In genomic region chr12:2890001-2890387, GRCh38 we compare ENCODE assay signal across 9 cellular contexts. TPM values are rescaled to one million over a fixed set of nuclear protein-coding genes. Genes with fewer than 3 reads are reported as not detected.
DNase-seq lines count a peak whose midpoint lies in the region; ATAC-seq and TF ChIP-seq lines count a peak whose summit lies in the region.
"Had no signal": no experiment of that assay in that cellular context is flagged by ENCODE, and none has a peak within 500 bp of the region (broad histone marks: within the 10 kb centered on the region; RNA-seq: fewer than 3 reads in every experiment).

No MANE protein-coding gene starts in this region.

- H3K4me1 Mint-ChIP-seq in activated CD4-positive, alpha-beta T cell treated with anti-CD3 and anti-CD28 coated beads for 36 hours, result peaks cover 25% of the 10 kb centered on the region

- H3K4me3 ChIP-seq in adipocyte (ENCODE audit: low read length) (peak overlapping the region; percentile 91), kidney epithelial cell (ENCODE audit: low read depth, low read length) (peak overlapping the region; percentile 98)

- H3K4me1 ChIP-seq in adipocyte (ENCODE audit: control insufficient read depth, insufficient read depth, low read length), result peaks cover 35% of the 10 kb centered on the region

- H3K9me3 Mint-ChIP-seq in activated CD4-positive, alpha-beta T cell treated with anti-CD3 and anti-CD28 coated beads for 36 hours (ENCODE audit: low read depth), result no peaks in the 10 kb centered on the region

- H3K36me3 ChIP-seq in adipocyte (ENCODE audit: control insufficient read depth, insufficient read depth, low read length, severe bottlenecking), result no peaks in the 10 kb centered on the region
- H3K36me3 ChIP-seq in kidney epithelial cell (ENCODE audit: control insufficient read depth, insufficient read depth, low read length), result no peaks in the 10 kb centered on the region

- POLR2A ChIA-PET in activated CD4-positive, alpha-beta T cell treated with anti-CD3 and anti-CD28 coated beads for 36 hours (lab: Charles Lee), result interaction anchor here (1.6 kb wide), 1 partner anchor 12 kb away, joined by 9 read pairs; the partner anchor contains the start of genes FOXM1 and RHNO1

- H3K27ac Mint-ChIP-seq in activated CD4-positive, alpha-beta T cell treated with anti-CD3 and anti-CD28 coated beads for 36 hours, result peak overlapping the region; percentile 79

- intact Hi-C loops in activated CD4-positive, alpha-beta T cell treated with anti-CD3 and anti-CD28 coated beads for 36 hours (cut with DNase I, micrococcal nuclease), result loop anchor here (1.0 to 2.0 kb wide), 9 partner anchors 13 to 199 kb away; partner anchors contain the start of genes FOXM1 (in 2 of the 2), ITFG2 (in 2 of the 2), RHNO1 (in 2 of the 2) and FKBP4 (in 1 of the 2)

- ATAC-seq in activated CD4-positive, alpha-beta T cell treated with anti-CD3 and anti-CD28 coated beads for 36 hours, result peak; percentile 4

- H3K27ac ChIP-seq in temporal lobe (ENCODE audit: low read depth, low read length), result peak overlapping the region; percentile 84

- peak overlapping the region; percentile 85 for H3K4me3 Mint-ChIP-seq in activated CD4-positive, alpha-beta T cell treated with anti-CD3 and anti-CD28 coated beads for 36 hours

- no peaks in the 10 kb centered on the region for H3K27me3 Mint-ChIP-seq in activated CD4-positive, alpha-beta T cell treated with anti-CD3 and anti-CD28 coated beads for 36 hours

- TF ChIP-seq CTCF in kidney epithelial cell (IDR thresholded peaks at IDR 0.05; ENCODE audit: insufficient read depth, low read length, poor library complexity, severe bottlenecking), result no peak

- no peak for DNase-seq in activated CD4-positive, alpha-beta T cell treated with anti-CD3 and anti-CD28 coated beads for 36 hours
- no peak for DNase-seq in activated CD4-positive, alpha-beta T cell treated with anti-CD3 and anti-CD28 coated beads for 4 hours
- DNase-seq in adipocyte (ENCODE audit: low read depth) (no peak), kidney epithelial cell (ENCODE audit: low read depth) (no peak), mucosa of gallbladder (ENCODE audit: low spot score) (no peak), NOMO-1 (lab: John Stamatoyannopoulos, UW; ENCODE audit: unreplicated experiment in 2 of 2) (no peak), NCI-H1417 (lab: John Stamatoyannopoulos, UW) (no peak)

- peaks cover 22% of the 10 kb centered on the region for H3K36me3 Mint-ChIP-seq in activated CD4-positive, alpha-beta T cell treated with anti-CD3 and anti-CD28 coated beads for 36 hours (ENCODE audit: low read depth)

- H3K9ac ChIP-seq in adipocyte (ENCODE audit: low read length), result peak overlapping the region; percentile 92

- CTCF ChIA-PET in activated CD4-positive, alpha-beta T cell treated with anti-CD3 and anti-CD28 coated beads for 36 hours (lab: Charles Lee), result interaction anchor here (0.7 to 1.3 kb wide), 4 partner anchors 23 to 308 kb away, joined by 3 to 4 read pairs (median 4); no protein-coding TSS in a partner anchor

- H3K27me3 ChIP-seq in adipocyte (replicated peaks; ENCODE audit: control insufficient read depth, insufficient read depth, low read length) (no peaks in the 10 kb centered on the region), kidney epithelial cell (ENCODE audit: control insufficient read depth, insufficient read depth, low read length) (no peaks in the 10 kb centered on the region)

- no peaks in the 10 kb centered on the region for H3K9me3 ChIP-seq in adipocyte (ENCODE audit: control insufficient read depth, low read length)

RNA-seq across cellular contexts. Expression of gene TULP3, which starts 0.7 kb away (rescaled TPM):
- 1 to 10 TPM; 5.9 to 7.3 TPM for total RNA-seq in activated CD4-positive, alpha-beta T cell treated with anti-CD3 and anti-CD28 coated beads for 36 hours
- 19.1 and 21.2 TPM in 2 replicates for total RNA-seq in kidney epithelial cell
- total RNA-seq in temporal lobe, result 13.0 TPM
- total RNA-seq in mucosa of gallbladder, result 20.7 TPM

RNA-seq across cellular contexts. Expression of gene RHNO1, which starts 13.0 kb away (rescaled TPM):
- total RNA-seq in activated CD4-positive, alpha-beta T cell treated with anti-CD3 and anti-CD28 coated beads for 36 hours, result 10 to 100 TPM; 61.1 to 91.4 TPM
- total RNA-seq in kidney epithelial cell (18.8 and 20.3 TPM in 2 replicates), temporal lobe (22.9 TPM), mucosa of gallbladder (17.6 TPM)

RNA-seq across cellular contexts. Expression of gene FOXM1, which starts 13.0 kb away (rescaled TPM):
- total RNA-seq in activated CD4-positive, alpha-beta T cell treated with anti-CD3 and anti-CD28 coated beads for 36 hours, result 10 to 100 TPM; 74.5 to 92.3 TPM
- total RNA-seq in kidney epithelial cell (12.2 and 14.3 TPM in 2 replicates), temporal lobe (2.5 TPM), mucosa of gallbladder (2.6 TPM)

RNA-seq across cellular contexts. Expression of gene TEX52, which starts 33.2 kb away (rescaled TPM):
- under 1 TPM in 1 of 2 experiments, not detected in 1; 0.16 TPM for total RNA-seq in activated CD4-positive, alpha-beta T cell treated with anti-CD3 and anti-CD28 coated beads for 36 hours
- total RNA-seq in kidney epithelial cell, result not detected in 2 replicates
- total RNA-seq in temporal lobe, result not detected
- not detected for total RNA-seq in mucosa of gallbladder
- total RNA-seq: subcutaneous adipose tissue had no signal

RNA-seq across cellular contexts. Expression of gene NRIP2, which starts 55.2 kb away (rescaled TPM):
- total RNA-seq in activated CD4-positive, alpha-beta T cell treated with anti-CD3 and anti-CD28 coated beads for 36 hours, result not detected
- total RNA-seq in kidney epithelial cell (not detected in 2 replicates), temporal lobe (0.25 TPM), mucosa of gallbladder (3.2 TPM)
